ENCODE assay signal across 1 cellular context in genomic region chr1:11951901-11952300, GRCh38.
TF ChIP-seq lines count a peak whose summit lies in the region.

No MANE protein-coding gene starts in this region.

TF ChIP-seq in SK-N-SH, 30 proteins besides CTCF, POLR2A, EP300 and RAD21 (continued from another document):
- TF ChIP-seq PBX3 (IDR thresholded peaks at IDR 0.05): no peak
- no peak for TF ChIP-seq MAX (IDR thresholded peaks at IDR 0.05; ENCODE audit: low read depth)
- TF ChIP-seq USF2 (IDR thresholded peaks at IDR 0.05; ENCODE audit: borderline replicate concordance, low read depth, low read length): no peak
- TF ChIP-seq CHD2 (IDR thresholded peaks at IDR 0.05; ENCODE audit: low read length, partially characterized antibody): peak; percentile 73
- no peak for TF ChIP-seq TCF12 (IDR thresholded peaks at IDR 0.05)
- no peak for TF ChIP-seq NFIC (IDR thresholded peaks at IDR 0.05; ENCODE audit: borderline replicate concordance)
- TF ChIP-seq MXI1 (IDR thresholded peaks at IDR 0.05; ENCODE audit: low read depth, low read length): peak; percentile 90
- TF ChIP-seq MEF2A (IDR thresholded peaks at IDR 0.05; ENCODE audit: borderline replicate concordance, low read depth): no peak
- TF ChIP-seq FOXJ3 (CRISPR knock-in tag; IDR thresholded peaks at IDR 0.05): 0 out of 2 replicates have a peak, but pooled peaks have one; percentile 56
- TF ChIP-seq IRF3 (IDR thresholded peaks at IDR 0.05; ENCODE audit: low read depth, low read length): no peak
- TF ChIP-seq USF1 (IDR thresholded peaks at IDR 0.05; ENCODE audit: borderline replicate concordance, low read depth): no peak
- peak; percentile 23; the same call in 1 of the 2 replicates for TF ChIP-seq GATA2 (CRISPR knock-in tag; IDR thresholded peaks at IDR 0.05)
